Comparison of ENCODE assay signal across 1 cellular context in the genomic region with DNA sequence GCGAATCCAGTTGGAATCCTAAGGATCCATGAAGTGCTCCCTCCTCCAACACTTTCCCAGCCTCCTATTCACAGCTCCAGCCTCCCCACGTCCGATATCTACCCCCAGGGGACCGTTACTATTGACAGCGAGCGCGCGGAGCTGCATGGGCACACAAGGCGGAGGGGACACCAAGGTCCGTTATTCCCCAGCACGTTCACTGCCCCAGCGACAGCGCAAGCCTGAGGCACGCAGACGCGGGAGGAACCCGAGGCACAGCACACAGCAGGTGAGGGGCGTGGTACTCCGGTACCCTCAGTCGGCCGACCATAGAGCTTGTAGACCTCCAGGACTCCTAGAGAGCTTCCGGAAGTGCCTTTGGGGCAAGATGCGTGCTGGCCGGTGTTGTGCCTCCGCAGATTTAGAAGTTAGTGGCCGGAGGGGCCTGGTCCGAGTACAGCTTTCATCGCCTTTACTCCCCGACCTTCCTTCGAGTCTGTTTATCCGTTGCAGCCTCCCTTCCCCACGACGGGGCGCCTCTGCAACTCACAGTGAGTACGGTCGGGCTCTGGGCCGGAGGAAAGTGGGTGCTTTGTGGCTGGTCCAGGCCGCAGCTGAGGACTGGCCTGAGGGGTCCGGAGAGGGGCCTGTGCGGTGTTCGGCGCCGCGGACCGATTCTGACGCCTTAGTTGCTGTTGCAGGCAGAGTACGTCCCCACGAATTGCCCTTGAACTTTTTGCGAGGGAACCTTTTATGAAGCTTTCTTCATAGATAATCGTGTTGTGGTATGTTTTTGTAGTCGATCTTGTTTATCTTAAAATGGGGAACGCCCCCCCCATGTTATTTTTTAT.
A peak's percentile ranks its signal among the peaks of the same experiment; 100 is the strongest.
TF ChIP-seq lines count a peak whose summit lies in the region.

TSS of gene ZKSCAN8 (plus strand) at position 384 of the 830 bp plus-strand sequence. CDS start 6,525 bp downstream, outside the sequence.

TF ChIP-seq in HepG2, 621 proteins besides CTCF, POLR2A, EP300 and RAD21 (continued from another document and continues in another):
- TF ChIP-seq PBX3 (CRISPR knock-in tag; IDR thresholded peaks at IDR 0.05; ENCODE audit: borderline replicate concordance) (no peak; the same call in 1 of the 2 replicates), ZNF558 (CRISPR knock-in tag; IDR thresholded peaks at IDR 0.05; ENCODE audit: borderline replicate concordance) (peak; percentile 64; the same call in 1 of the 2 replicates), ZNF724P (CRISPR knock-in tag; IDR thresholded peaks at IDR 0.05; ENCODE audit: borderline replicate concordance) (no peak), PRPF4 (IDR thresholded peaks at IDR 0.05; ENCODE audit: low read depth, low read length, poor library complexity, severe bottlenecking) (no peak), TRIM24 (CRISPR knock-in tag; IDR thresholded peaks at IDR 0.05) (no peak), HNRNPH1 (optimal IDR thresholded peaks at IDR 0.05; ENCODE audit: low read depth, low read length) (peak; percentile 77), ZNF484 (CRISPR knock-in tag; IDR thresholded peaks at IDR 0.05; ENCODE audit: borderline replicate concordance, low read depth) (no peak; the same call in 1 of the 2 replicates), ARID2 (CRISPR knock-in tag; IDR thresholded peaks at IDR 0.05; ENCODE audit: borderline replicate concordance) (peak; percentile 73), HOXA9 (CRISPR knock-in tag; IDR thresholded peaks at IDR 0.05; ENCODE audit: borderline replicate concordance) (peak; percentile 43; the same call in 1 of the 2 replicates), SMARCC2 (IDR thresholded peaks at IDR 0.05) (no peak), HCFC1 (IDR thresholded peaks at IDR 0.05; ENCODE audit: low read depth, low read length) (peak; percentile 67), ZNF33A (CRISPR knock-in tag; IDR thresholded peaks at IDR 0.05; ENCODE audit: borderline replicate concordance) (no peak), SALL1 (CRISPR knock-in tag; IDR thresholded peaks at IDR 0.05) (peak; percentile 92), CREM (IDR thresholded peaks at IDR 0.05) (peak; percentile 86), CREM (CRISPR knock-in tag; IDR thresholded peaks at IDR 0.05) (no peak), ELF3 (CRISPR knock-in tag; IDR thresholded peaks at IDR 0.05) (peak; percentile 95), KIAA2018 (CRISPR knock-in tag; IDR thresholded peaks at IDR 0.05; ENCODE audit: borderline replicate concordance) (peak; percentile 62; the same call in 1 of the 2 replicates), ZBTB40 (IDR thresholded peaks at IDR 0.05) (peak; percentile 54), ZBTB40 (CRISPR knock-in tag; IDR thresholded peaks at IDR 0.05) (peak; percentile 95)
- TF ChIP-seq, protein P1, sequence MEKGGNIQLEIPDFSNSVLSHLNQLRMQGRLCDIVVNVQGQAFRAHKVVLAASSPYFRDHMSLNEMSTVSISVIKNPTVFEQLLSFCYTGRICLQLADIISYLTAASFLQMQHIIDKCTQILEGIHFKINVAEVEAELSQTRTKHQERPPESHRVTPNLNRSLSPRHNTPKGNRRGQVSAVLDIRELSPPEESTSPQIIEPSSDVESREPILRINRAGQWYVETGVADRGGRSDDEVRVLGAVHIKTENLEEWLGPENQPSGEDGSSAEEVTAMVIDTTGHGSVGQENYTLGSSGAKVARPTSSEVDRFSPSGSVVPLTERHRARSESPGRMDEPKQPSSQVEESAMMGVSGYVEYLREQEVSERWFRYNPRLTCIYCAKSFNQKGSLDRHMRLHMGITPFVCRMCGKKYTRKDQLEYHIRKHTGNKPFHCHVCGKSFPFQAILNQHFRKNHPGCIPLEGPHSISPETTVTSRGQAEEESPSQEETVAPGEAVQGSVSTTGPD (CRISPR knock-in tag; IDR thresholded peaks at IDR 0.05), result peak; percentile 58; the same call in 1 of the 2 replicates
- TF ChIP-seq, protein P2, sequence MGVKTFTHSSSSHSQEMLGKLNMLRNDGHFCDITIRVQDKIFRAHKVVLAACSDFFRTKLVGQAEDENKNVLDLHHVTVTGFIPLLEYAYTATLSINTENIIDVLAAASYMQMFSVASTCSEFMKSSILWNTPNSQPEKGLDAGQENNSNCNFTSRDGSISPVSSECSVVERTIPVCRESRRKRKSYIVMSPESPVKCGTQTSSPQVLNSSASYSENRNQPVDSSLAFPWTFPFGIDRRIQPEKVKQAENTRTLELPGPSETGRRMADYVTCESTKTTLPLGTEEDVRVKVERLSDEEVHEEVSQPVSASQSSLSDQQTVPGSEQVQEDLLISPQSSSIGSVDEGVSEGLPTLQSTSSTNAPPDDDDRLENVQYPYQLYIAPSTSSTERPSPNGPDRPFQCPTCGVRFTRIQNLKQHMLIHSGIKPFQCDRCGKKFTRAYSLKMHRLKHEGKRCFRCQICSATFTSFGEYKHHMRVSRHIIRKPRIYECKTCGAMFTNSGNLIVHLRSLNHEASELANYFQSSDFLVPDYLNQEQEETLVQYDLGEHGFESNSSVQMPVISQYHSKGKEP (CRISPR knock-in tag; IDR thresholded peaks at IDR 0.05), result no peak; the same call in 1 of the 2 replicates
